In genomic region chr5:156325671-156326070, GRCh38 we compare ENCODE assay signal across 20 cellular contexts. TPM values are rescaled to one million over a fixed set of nuclear protein-coding genes. Genes with fewer than 3 reads are reported as not detected.
DNase-seq lines count a peak whose midpoint lies in the region; TF ChIP-seq lines count a peak whose summit lies in the region.
"Had no signal": no experiment of that assay in that cellular context is flagged by ENCODE, and none has a peak within 500 bp of the region (broad histone marks: within the 10 kb centered on the region; RNA-seq: fewer than 3 reads in every experiment).

No MANE protein-coding gene starts in this region.

- H3K4me1 ChIP-seq in stomach smooth muscle (ENCODE audit: control insufficient read depth, insufficient read depth, low read length) (peaks cover 6% of the 10 kb centered on the region), adrenal gland (replicated peaks in 1 of 2) (peaks cover 5% of the 10 kb centered on the region in 2 donors)
- H3K4me1 ChIP-seq: Peyer's patch had no signal

- H3K4me3 ChIP-seq in H7 (ENCODE audit: insufficient read depth, low read depth, low read length) = no peak overlapping the region
- H3K4me3 ChIP-seq in WERI-Rb-1 (ENCODE audit: low read depth, low read length) = peak overlapping the region; percentile 71
- no peak overlapping the region for H3K4me3 ChIP-seq in stomach smooth muscle (ENCODE audit: low read length in 2 of 2)
- no peak overlapping the region for H3K4me3 ChIP-seq in adrenal gland

- H3K27ac ChIP-seq in WERI-Rb-1 = no peak overlapping the region
- H3K27ac ChIP-seq in stomach smooth muscle (ENCODE audit: low read length) = peak overlapping the region; percentile 4
- H3K27ac ChIP-seq in adrenal gland = no peak overlapping the region
- H3K27ac ChIP-seq: C4-2B had no signal

- H3K27me3 ChIP-seq in H7 (ENCODE audit: control insufficient read depth, insufficient read depth, low read length) (no peaks in the 10 kb centered on the region), WERI-Rb-1 (ENCODE audit: insufficient read depth, low read depth, severe bottlenecking) (no peaks in the 10 kb centered on the region), stomach smooth muscle (ENCODE audit: control insufficient read depth in 1 of 2, insufficient read depth in 2 of 2, low read length in 2 of 2) (no peaks in the 10 kb centered on the region), adrenal gland (no peaks in the 10 kb centered on the region)
- H3K27me3 ChIP-seq: Peyer's patch had no signal

- TF ChIP-seq CTCF in WERI-Rb-1 (IDR thresholded peaks at IDR 0.05; ENCODE audit: low read depth, low read length) = no peak
- TF ChIP-seq CTCF in adrenal gland (IDR thresholded peaks at IDR 0.05) = no peak

- TF ChIP-seq POLR2A in adrenal gland (IDR thresholded peaks at IDR 0.05) = no peak

- no peak overlapping the region for H3K9ac ChIP-seq in stomach smooth muscle (ENCODE audit: low read length in 2 of 2)

- H3K36me3 ChIP-seq in H7 (replicated peaks; ENCODE audit: control insufficient read depth, insufficient read depth, low read length) = no peaks in the 10 kb centered on the region
- peaks cover 7% of the 10 kb centered on the region for H3K36me3 ChIP-seq in WERI-Rb-1
- peaks cover 0 to 3% of the 10 kb centered on the region in 2 donors for H3K36me3 ChIP-seq in stomach smooth muscle (ENCODE audit: control insufficient read depth in 2 of 2, insufficient read depth in 2 of 2, low read length in 2 of 2)
- H3K36me3 ChIP-seq in adrenal gland (replicated peaks in 1 of 2) = no peaks in the 10 kb centered on the region
- H3K36me3 ChIP-seq: Peyer's patch had no signal

- intact Hi-C loops in adrenal gland (cut with DNase I) = no loop called here

- DNase-seq in H7 = peak; percentile 7
- DNase-seq in WERI-Rb-1 = peak; percentile 87
- DNase-seq in left kidney (ENCODE audit: low read depth, low spot score) = peak; percentile 59
- DNase-seq in adrenal gland = no peak
- DNase-seq in cerebellum (ENCODE audit: low spot score) = no peak
- no peak for DNase-seq in H4 (ENCODE audit: low spot score)
- DNase-seq: Calu3; CD8-positive, alpha-beta memory T cell; DMS79 treated with DMSO at 0.1 percent for 48 hours; HCEC 1CT; KG1; NCI-H1092; NCI-H1436; NCI-H187 treated with DMSO at 0.1 percent for 48 hours; NCI-H2107; NCI-H774; Peyer's patch had no signal

- WGBS in adrenal gland, 4 donors = 71 to 81% (median 80%) methylated on average over 4 of the region's 4 CpGs

- H3K9me3 ChIP-seq in WERI-Rb-1 (ENCODE audit: severe bottlenecking) (no peaks in the 10 kb centered on the region), stomach smooth muscle (ENCODE audit: control insufficient read depth in 2 of 2, low read length in 2 of 2) (no peaks in the 10 kb centered on the region), adrenal gland (replicated peaks in 1 of 3) (no peaks in the 10 kb centered on the region)
- H3K9me3 ChIP-seq: Peyer's patch had no signal

RNA-seq across cellular contexts. Expression of gene SGCD, which starts 1.3 kb away (rescaled TPM):
- total RNA-seq in H7 (2014; rRNA removed; shearing (Covaris generic)) = 0.04 TPM in 1 of 2 replicates, not detected in the other
- total RNA-seq in adrenal gland (10 to 100 TPM in 5 of 8 donors, 1 to 10 TPM in 3; 5.6 to 15.6 (median 10.6) TPM), cerebellum (10.5 TPM)
- polyA plus RNA-seq in adrenal gland = 1 to 10 TPM; 1.0 to 6.6 (median 2.7) TPM
- total RNA-seq in H4 (2014; rRNA removed; shearing (Covaris generic)) = 0.12 TPM in 1 of 2 replicates, not detected in the other
- total RNA-seq: Calu3, OCI-LY7 had no signal

Comparison
In these comparisons a context has a peak if more than half of its experiments do, and no peak if none do; other contexts are left out.
1. DNase-seq: peak in H7 (single experiment), WERI-Rb-1 (single experiment) and left kidney (single experiment); none in adrenal gland (0 of 7), cerebellum (single experiment) and H4 (single experiment).